28 cellular contexts compared by ENCODE assay signal in genomic region chr13:93982189-93982918, GRCh38.
"Had no signal": no experiment of that assay in that cellular context is flagged by ENCODE, and none has a peak within 500 bp of the region (broad histone marks: within the 10 kb centered on the region; RNA-seq: fewer than 3 reads in every experiment).

No MANE protein-coding gene starts in this region.

- DNase-seq: colonic mucosa; effector CD8-positive, alpha-beta T cell; endodermal cell; glutamatergic neuron; heart right ventricle; hippocampal formation; islet precursor cell; kidney glomerular epithelial cell; left colon; left ventricle myocardium inferior; lower lobe of right lung; natural killer cell; right lobe of liver; stimulated activated CD4-positive, alpha-beta T cell treated with anti-CD3 and anti-CD28 coated beads, Interleukin-2, amount 100 ng/mL, for 24 hours; stimulated activated CD4-positive, alpha-beta T cell treated with anti-CD3 and anti-CD28 coated beads, Interleukin-4, amount 100 ng/mL, for 24 hours; stimulated activated naive CD4-positive, alpha-beta T cell treated with Interleukin-2 at 50 U/mL for 16 hours; stomach; thyroid gland; trophoblast cell had no signal

- ATAC-seq: gastroesophageal sphincter; left colon; lower lobe of right lung; natural killer cell; right lobe of liver; stimulated activated effector memory CD8-positive, alpha-beta T cell treated with anti-CD3 and anti-CD28 coated beads, Interleukin-12 subunit alpha, Interleukin-12 subunit beta, amount 100 ng/mL, for 72 hours had no signal

- H3K4me3 Mint-ChIP-seq: central memory CD8-positive, alpha-beta T cell; dendritic cell treated with granulocyte-macrophage colony-stimulating factor and Interleukin-4, amounts not matched to agents 40 ng/mL and 50 ng/mL, for 4 days; endodermal cell; natural killer cell; neural progenitor cell; stimulated activated effector memory CD8-positive, alpha-beta T cell treated with anti-CD3 and anti-CD28 coated beads, Interleukin-12 subunit alpha, Interleukin-12 subunit beta, amount 100 ng/mL, for 72 hours had no signal

- H3K27ac Mint-ChIP-seq: dendritic cell treated with granulocyte-macrophage colony-stimulating factor and Interleukin-4, amounts not matched to agents 40 ng/mL and 50 ng/mL, for 4 days; endodermal cell; natural killer cell; neural progenitor cell; progenitor cell of endocrine pancreas; stimulated activated effector memory CD8-positive, alpha-beta T cell treated with anti-CD3 and anti-CD28 coated beads, Interleukin-12 subunit alpha, Interleukin-12 subunit beta, amount 100 ng/mL, for 72 hours had no signal

- H3K27ac ChIP-seq: colonic mucosa, esophagus muscularis mucosa, gastroesophageal sphincter, left ventricle myocardium inferior, lower lobe of right lung, neural progenitor cell, parathyroid adenoma, right lobe of liver, stomach, thyroid gland, vagina had no signal

- H3K9me3 ChIP-seq: colonic mucosa, esophagus muscularis mucosa, gastroesophageal sphincter, left ventricle myocardium inferior, lower lobe of right lung, right lobe of liver, stomach, thyroid gland, vagina had no signal

- H3K36me3 Mint-ChIP-seq: natural killer cell; neural progenitor cell; stimulated activated effector memory CD8-positive, alpha-beta T cell treated with anti-CD3 and anti-CD28 coated beads, Interleukin-12 subunit alpha, Interleukin-12 subunit beta, amount 100 ng/mL, for 72 hours had no signal

- H3K4me1 Mint-ChIP-seq: central memory CD8-positive, alpha-beta T cell; natural killer cell; stimulated activated effector memory CD8-positive, alpha-beta T cell treated with anti-CD3 and anti-CD28 coated beads, Interleukin-12 subunit alpha, Interleukin-12 subunit beta, amount 100 ng/mL, for 72 hours had no signal

- H3K9me3 Mint-ChIP-seq: central memory CD8-positive, alpha-beta T cell; neural progenitor cell; stimulated activated effector memory CD8-positive, alpha-beta T cell treated with anti-CD3 and anti-CD28 coated beads, Interleukin-12 subunit alpha, Interleukin-12 subunit beta, amount 100 ng/mL, for 72 hours had no signal

- H3K27me3 Mint-ChIP-seq: dendritic cell treated with granulocyte-macrophage colony-stimulating factor and Interleukin-4, amounts not matched to agents 40 ng/mL and 50 ng/mL, for 4 days; progenitor cell of endocrine pancreas had no signal

- H3K27me3 ChIP-seq: colonic mucosa, esophagus muscularis mucosa, gastroesophageal sphincter, heart right ventricle, neural progenitor cell, right lobe of liver, stomach, thyroid gland, vagina had no signal

- H3K4me3 ChIP-seq: colonic mucosa, esophagus muscularis mucosa, gastroesophageal sphincter, heart right ventricle, left ventricle myocardium inferior, lower lobe of right lung, neural progenitor cell, right lobe of liver, stomach, thyroid gland, vagina had no signal

- H3K4me1 ChIP-seq: colonic mucosa, heart right ventricle, left ventricle myocardium inferior, lower lobe of right lung, neural progenitor cell, parathyroid adenoma, right lobe of liver, stomach, thyroid gland, vagina had no signal

- H3K36me3 ChIP-seq: colonic mucosa, esophagus muscularis mucosa, gastroesophageal sphincter, heart right ventricle, left ventricle myocardium inferior, lower lobe of right lung, neural progenitor cell, right lobe of liver, stomach, thyroid gland, vagina had no signal
